ENCODE assay signal across 8 cellular contexts in the genomic region with DNA sequence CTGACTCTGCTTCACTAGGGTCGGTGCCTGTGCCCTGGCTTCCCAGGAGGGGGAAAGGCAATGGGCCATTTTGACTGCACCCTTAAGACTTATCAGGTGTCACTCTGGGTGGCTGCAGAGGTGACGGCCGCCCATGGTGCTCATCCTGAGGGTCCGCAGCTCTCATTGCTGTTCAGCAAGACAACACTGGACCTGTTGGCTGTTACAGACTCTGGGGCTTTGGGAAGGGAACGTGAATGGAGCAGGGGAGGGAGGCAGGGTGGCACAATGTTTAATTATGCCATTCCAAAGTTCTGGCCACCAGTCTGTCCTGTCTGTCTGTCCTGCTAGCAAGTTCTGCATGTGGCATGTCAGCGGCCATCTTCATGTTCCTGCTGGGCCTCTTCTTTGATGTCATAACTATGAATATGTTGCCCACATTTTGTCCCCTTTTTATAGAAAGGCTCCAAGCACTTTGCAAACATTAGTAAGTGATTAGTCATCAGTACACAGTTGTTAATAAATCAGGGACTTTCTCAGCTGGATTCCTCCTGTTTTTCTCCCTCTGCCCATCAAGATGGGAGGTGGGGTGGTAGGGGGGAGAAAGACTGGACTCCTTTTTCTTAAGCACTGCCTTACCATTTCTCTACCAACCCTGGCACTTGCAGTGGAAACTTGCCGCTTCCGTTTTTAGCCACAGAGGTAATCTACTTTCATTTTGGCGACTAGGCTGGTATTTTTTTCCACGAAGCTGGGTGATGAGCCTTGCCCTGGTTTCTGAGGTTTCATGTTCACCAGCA.
A peak's percentile ranks its signal among the peaks of the same experiment; 100 is the strongest.
DNase-seq lines count a peak whose midpoint lies in the region; ATAC-seq and TF ChIP-seq lines count a peak whose summit lies in the region.

No MANE protein-coding gene starts in this region.

- H3K36me3 ChIP-seq in SU-DHL-6 (ENCODE audit: low read length) = no peaks in the 10 kb centered on the region

- TF ChIP-seq CTCF in SU-DHL-6 (IDR thresholded peaks at IDR 0.05; ENCODE audit: insufficient read depth, low read length, poor library complexity, severe bottlenecking) = no peak

- no peaks in the 10 kb centered on the region for H4K20me1 ChIP-seq in SU-DHL-6 (ENCODE audit: low read depth, low read length)

- H3K79me2 ChIP-seq in SU-DHL-6 (ENCODE audit: insufficient read depth, low read length) = no peaks in the 10 kb centered on the region

- 0 out of 2 replicates have a peak, but pooled peaks cover 5% of the 10 kb centered on the region for H3F3A ChIP-seq in SU-DHL-6 (ENCODE audit: insufficient read depth)

- no peaks in the 10 kb centered on the region for H3K9me3 ChIP-seq in SU-DHL-6 (ENCODE audit: insufficient read depth, low read length)

- peak overlapping the region; percentile 71 for H3K27ac ChIP-seq in SU-DHL-6 (ENCODE audit: low read depth, low read length)

- peak overlapping the region; percentile 17 for H2AFZ ChIP-seq in SU-DHL-6 (ENCODE audit: low read depth, low read length, severe bottlenecking)

- ATAC-seq in GM18907 (IDR thresholded peaks at IDR 0.05; ENCODE audit: unreplicated experiment) (peak; percentile 90), HG03135 (IDR thresholded peaks at IDR 0.05; ENCODE audit: unreplicated experiment) (peak; percentile 76), left lobe of liver (peak; percentile 26)

- H3K27me3 ChIP-seq in SU-DHL-6 (ENCODE audit: low read length) = no peaks in the 10 kb centered on the region

- peak; percentile 34 for DNase-seq in activated naive CD8-positive, alpha-beta T cell treated with anti-CD3 and anti-CD28 coated beads, Interleukin-2, amount 50 U/mL, for 16 hours (ENCODE audit: low read depth, low spot score)
- DNase-seq in left lobe of liver (ENCODE audit: low spot score) (no peak), G401 (ENCODE audit: low spot score) (no peak), pons (ENCODE audit: low spot score) (no peak)
- DNase-seq in stimulated activated CD8-positive, alpha-beta memory T cell treated with anti-CD3 and anti-CD28 coated beads, Interleukin-15, amount 100 ng/mL, for 48 hours (ENCODE audit: low read depth in 2 of 2) = peak; percentile 60 to 62

- peak overlapping the region; percentile 60 for H3K4me2 ChIP-seq in SU-DHL-6 (ENCODE audit: low read depth, low read length, poor library complexity, severe bottlenecking)

- peak overlapping the region; percentile 28; the same call in 1 of the 2 replicates for H3K9ac ChIP-seq in SU-DHL-6 (ENCODE audit: low read length)

- in situ Hi-C loops in G401 (cut with HindIII; ENCODE audit: low sequenced_read_pairs) = no loop called here

- peak overlapping the region; percentile 27 for H3K4me3 ChIP-seq in SU-DHL-6 (ENCODE audit: insufficient read depth, low read length, poor library complexity, severe bottlenecking)

- no peaks in the 10 kb centered on the region for H3K9me2 ChIP-seq in SU-DHL-6 (replicated peaks; ENCODE audit: insufficient read depth, low read length)

Comparison
In these comparisons a context has a peak if more than half of its experiments do, and no peak if none do; other contexts are left out.
1. ATAC-seq: peak in every context shown above with its lines; median percentile 90 in GM18907; 76 in HG03135; 26 in left lobe of liver.
2. DNase-seq: peak in activated naive CD8-positive, alpha-beta T cell treated with anti-CD3 and anti-CD28 coated beads, Interleukin-2, amount 50 U/mL, for 16 hours (single experiment) and stimulated activated CD8-positive, alpha-beta memory T cell treated with anti-CD3 and anti-CD28 coated beads, Interleukin-15, amount 100 ng/mL, for 48 hours (2 of 2); none in left lobe of liver (single experiment), G401 (single experiment) and pons (single experiment).